ENCODE assay signal across 8 cellular contexts in genomic region chr7:4682621-4683042, GRCh38. TPM values are rescaled to one million over a fixed set of nuclear protein-coding genes. Genes with fewer than 3 reads are reported as not detected.
DNase-seq lines count a peak whose midpoint lies in the region; ATAC-seq and TF ChIP-seq lines count a peak whose summit lies in the region.

No MANE protein-coding gene starts in this region.

- DNase-seq in DMS53 (lab: John Stamatoyannopoulos, UW) (peak; percentile 76), HT-29 (ENCODE audit: low spot score) (peak; percentile 74), lung microvascular endothelial cell (ENCODE audit: low read depth in 2 of 2) (peak; percentile 67 to 70), stomach (peak; percentile 68), middle frontal gyrus (ENCODE audit: extremely low spot score, low spot score) (no peak)

- ATAC-seq in GM21390 (IDR thresholded peaks at IDR 0.05; ENCODE audit: unreplicated experiment) = peak; percentile 25

- H3K4me3 ChIP-seq in WI38 (ENCODE audit: low read depth, low read length) (peak overlapping the region; percentile 91), stomach (peak overlapping the region; percentile 83 to 95 (median 92))

- peaks cover 8% of the 10 kb centered on the region for H3K9me3 Mint-ChIP-seq in dendritic cell treated with granulocyte-macrophage colony-stimulating factor and Interleukin-4, amounts not matched to agents 40 ng/mL and 50 ng/mL, for 4 days

- no peak for TF ChIP-seq POLR2A in stomach (IDR thresholded peaks at IDR 0.05)

- no peaks in the 10 kb centered on the region for H3K36me3 ChIP-seq in stomach

- H3K27ac Mint-ChIP-seq in dendritic cell treated with granulocyte-macrophage colony-stimulating factor and Interleukin-4, amounts not matched to agents 40 ng/mL and 50 ng/mL, for 4 days = peak overlapping the region; percentile 93

- peaks cover 1% of the 10 kb centered on the region for H3K27me3 Mint-ChIP-seq in dendritic cell treated with granulocyte-macrophage colony-stimulating factor and Interleukin-4, amounts not matched to agents 40 ng/mL and 50 ng/mL, for 4 days

- H3K27me3 ChIP-seq in stomach = no peaks in the 10 kb centered on the region

- peak overlapping the region; percentile 92 to 96 (median 93) for H3K27ac ChIP-seq in stomach

- no peaks in the 10 kb centered on the region for H3K9me3 ChIP-seq in stomach

- H3K36me3 Mint-ChIP-seq in dendritic cell treated with granulocyte-macrophage colony-stimulating factor and Interleukin-4, amounts not matched to agents 40 ng/mL and 50 ng/mL, for 4 days (ENCODE audit: low read depth) = peaks cover 35% of the 10 kb centered on the region

- peaks cover 16 to 53% (median 41%) of the 10 kb centered on the region in 4 donors for H3K4me1 ChIP-seq in stomach

- intact Hi-C loops in dendritic cell treated with granulocyte-macrophage colony-stimulating factor and Interleukin-4, amounts not matched to agents 40 ng/mL and 50 ng/mL, for 4 days (cut with micrococcal nuclease) = loop anchor here (2.0 to 5.0 kb wide), 2 partner anchors 45 to 72 kb away; no protein-coding TSS in a partner anchor
- intact Hi-C loops in stomach (cut with DNase I; ENCODE audit: low total_unique reads) = loop anchor here (5.0 kb wide), 1 partner anchor 70 kb away; no protein-coding TSS in a partner anchor

- no peak for TF ChIP-seq EP300 in stomach (IDR thresholded peaks at IDR 0.05)

- WGBS in stomach, 5 donors = 0 to 2% (median 1%) methylated on average over 22 to 47 of the region's 47 CpGs

- peaks cover 53% of the 10 kb centered on the region for H3K4me1 Mint-ChIP-seq in dendritic cell treated with granulocyte-macrophage colony-stimulating factor and Interleukin-4, amounts not matched to agents 40 ng/mL and 50 ng/mL, for 4 days (ENCODE audit: low read depth)

- H3K4me3 Mint-ChIP-seq in dendritic cell treated with granulocyte-macrophage colony-stimulating factor and Interleukin-4, amounts not matched to agents 40 ng/mL and 50 ng/mL, for 4 days = peak overlapping the region; percentile 85

- TF ChIP-seq CTCF in WI38 (IDR thresholded peaks at IDR 0.05; ENCODE audit: low read depth, low read length) = no peak
- TF ChIP-seq CTCF in stomach (IDR thresholded peaks at IDR 0.05) = no peak

RNA-seq across cellular contexts. Expression of gene FOXK1, which starts 0.5 kb away (rescaled TPM):
- total RNA-seq in HT-29 (2014; rRNA removed; shearing (Covaris generic)) = 40.7 and 63.4 TPM in 2 replicates
- total RNA-seq in lung microvascular endothelial cell (16.3 and 17.7 TPM in 2 replicates), stomach (10 to 100 TPM; 19.3 to 88.1 (median 27.2) TPM)
- 1 to 10 TPM; 2.9 to 5.4 (median 3.9) TPM for polyA plus RNA-seq in stomach
